Comparison of ENCODE assay signal across 27 cellular contexts in genomic region chr3:197761784-197762183, GRCh38.
"Had no signal": no experiment of that assay in that cellular context is flagged by ENCODE, and none has a peak within 500 bp of the region (broad histone marks: within the 10 kb centered on the region; RNA-seq: fewer than 3 reads in every experiment).

No MANE protein-coding gene starts in this region.

- H3K4me3 ChIP-seq: stomach, suprapubic skin, testis, thoracic aorta, thyroid gland, tibial artery, tibial nerve, transverse colon, upper lobe of left lung, upper lobe of right lung, uterus, vagina had no signal

- H3K4me1 ChIP-seq: suprapubic skin, testis, thyroid gland, transverse colon, upper lobe of left lung, upper lobe of right lung, uterus had no signal

- H3K27me3 ChIP-seq: stomach, suprapubic skin, testis, thyroid gland, tibial artery, tibial nerve, transverse colon, upper lobe of left lung, upper lobe of right lung, uterus, vagina had no signal

- DNase-seq: stimulated activated CD4-positive, alpha-beta T cell treated with anti-CD3 and anti-CD28 coated beads, Interleukin-2, amount 100 ng/mL, for 48 hours; stimulated activated CD4-positive, alpha-beta T cell treated with anti-CD3 and anti-CD28 coated beads, Interleukin-4, amount 100 ng/mL, for 1 hour; stimulated activated CD4-positive, alpha-beta T cell treated with anti-CD3 and anti-CD28 coated beads, Interleukin-4, amount 100 ng/mL, for 24 hours; stimulated activated CD4-positive, alpha-beta T cell treated with anti-CD3 and anti-CD28 coated beads, Interleukin-4, amount 100 ng/mL, for 4 hours; stimulated activated CD8-positive, alpha-beta memory T cell treated with anti-CD3 and anti-CD28 coated beads, Interleukin-4, amount 100 ng/mL, for 48 hours; stimulated activated naive B cell treated with anti-CD40 and anti-IgM and Interleukin-4, amounts not matched to agents 10 μg/mL and 1 μg/mL and 100 μg/mL, for 72 hours; stimulated activated naive CD4-positive, alpha-beta T cell; stimulated activated naive CD4-positive, alpha-beta T cell treated with Interleukin-2 at 50 U/mL for 16 hours; stimulated activated naive CD8-positive, alpha-beta T cell treated with anti-CD3 and anti-CD28 coated beads, Interleukin-15, amount 100 ng/mL, for 72 hours; stimulated activated naive CD8-positive, alpha-beta T cell treated with anti-CD3 and anti-CD28 coated beads, Interleukin-15, Interleukin-2, amounts not matched to agents 100 U/mL and 50 U/mL, for 24 hours; stomach; substantia nigra; testis; thyroid gland; tibial artery; transverse colon; trophoblast cell; upper lobe of left lung; upper lobe of right lung; uterus had no signal

- H3K36me3 ChIP-seq: uterus had no signal

- ATAC-seq: stimulated activated effector memory CD8-positive, alpha-beta T cell treated with anti-CD3 and anti-CD28 coated beads, Interleukin-12 subunit alpha, Interleukin-12 subunit beta, amount 100 ng/mL, for 72 hours; stimulated activated memory B cell treated with anti-CD40 and anti-IgM and Interleukin-4, amounts not matched to agents 10 μg/mL and 1 μg/mL and 100 μg/mL, for 72 hours; stimulated activated naive B cell treated with anti-CD40 and anti-IgM and Interleukin-4, amounts not matched to agents 10 μg/mL and 1 μg/mL and 100 μg/mL, for 72 hours; stimulated activated naive CD8-positive, alpha-beta T cell treated with anti-CD3 and anti-CD28 coated beads, Interleukin-15, amount 100 ng/mL, for 72 hours; stimulated activated naive CD8-positive, alpha-beta T cell treated with anti-CD3 and anti-CD28 coated beads, Interleukin-15, Interleukin-2, amounts not matched to agents 100 U/mL and 50 U/mL, for 24 hours; upper lobe of right lung had no signal

- H3K9me3 ChIP-seq: stomach, suprapubic skin, testis, thoracic aorta, thyroid gland, tibial artery, tibial nerve, transverse colon, upper lobe of left lung, upper lobe of right lung, uterus, vagina had no signal

- FAIRE-seq: urothelium cell line had no signal

- H3K27ac ChIP-seq: stomach, suprapubic skin, testis, thoracic aorta, thyroid gland, tibial artery, tibial nerve, transverse colon, upper lobe of left lung, upper lobe of right lung, uterus, vagina had no signal
